In genomic region chr9:75089369-75089766, GRCh38 we compare ENCODE assay signal across 8 cellular contexts. TPM values are rescaled to one million over a fixed set of nuclear protein-coding genes. Genes with fewer than 3 reads are reported as not detected.
A peak's percentile ranks its signal among the peaks of the same experiment; 100 is the strongest.
DNase-seq lines count a peak whose midpoint lies in the region; ATAC-seq and TF ChIP-seq lines count a peak whose summit lies in the region.

No MANE protein-coding gene starts in this region.

- H3K9ac ChIP-seq in GM23248 (peak overlapping the region; percentile 88), skeletal muscle tissue (ENCODE audit: low read depth in 1 of 3, low read length in 3 of 3) (peak overlapping the region; percentile 81 to 93 (median 92))

- H3K27ac ChIP-seq in GM23248 (peak overlapping the region; percentile 76), gastroesophageal sphincter (peak overlapping the region; percentile 85 to 98 (median 97)), skeletal muscle tissue (ENCODE audit: low read depth, low read length) (peak overlapping the region; percentile 86)

- peaks cover 65% of the 10 kb centered on the region for H3K79me2 ChIP-seq in GM23248 (ENCODE audit: insufficient read depth)

- DNase-seq in GM23248 (no peak), HPDE6-E6E7 (ENCODE audit: extremely low spot score) (no peak)
- no peak for DNase-seq in activated CD4-positive, CD25-positive, alpha-beta regulatory T cell (lab: John Stamatoyannopoulos, UW)

- ATAC-seq in gastroesophageal sphincter = no peak
- no peak for ATAC-seq in HG02623 (IDR thresholded peaks at IDR 0.05; ENCODE audit: unreplicated experiment)
- ATAC-seq in HG03354 (IDR thresholded peaks at IDR 0.05; ENCODE audit: poor library complexity, severe bottlenecking, unreplicated experiment) = no peak

- 0 out of 2 replicates have a peak, but pooled peaks cover 7% of the 10 kb centered on the region for H3F3A ChIP-seq in GM23248 (ENCODE audit: insufficient read depth)

- WGBS in GM23248 (ENCODE audit: low coverage in 1 of 2, low lambda C conversion rate in 2 of 2, missing lambda C conversion rate in 2 of 2), 2 experiments = 7% methylated on average over 11 of the region's 11 CpGs
- 19 to 24% methylated on average over 11 of the region's 11 CpGs for WGBS in gastroesophageal sphincter (ENCODE audit: low coverage in 1 of 2), 2 donors

- TF ChIP-seq CTCF in WI38 (IDR thresholded peaks at IDR 0.05; ENCODE audit: low read depth, low read length) (peak; percentile 1; the same call in 1 of the 2 replicates), gastroesophageal sphincter (IDR thresholded peaks at IDR 0.05) (no peak)

- peak overlapping the region; percentile 90 for H3K4me2 ChIP-seq in GM23248 (ENCODE audit: unreplicated experiment)

- peaks cover 21% of the 10 kb centered on the region for H3K4me1 ChIP-seq in GM23248 (ENCODE audit: insufficient read depth)
- peaks cover 0 to 55% (median 0%) of the 10 kb centered on the region in 3 donors for H3K4me1 ChIP-seq in gastroesophageal sphincter
- peaks cover 2 to 19% (median 7%) of the 10 kb centered on the region in 3 donors for H3K4me1 ChIP-seq in skeletal muscle tissue (ENCODE audit: control insufficient read depth in 3 of 3, insufficient read depth in 3 of 3, low read length in 3 of 3)

- H4K20me1 ChIP-seq in GM23248 (ENCODE audit: insufficient read depth) = no peaks in the 10 kb centered on the region

- H3K36me3 ChIP-seq in GM23248 (ENCODE audit: low read depth) (no peaks in the 10 kb centered on the region), gastroesophageal sphincter (no peaks in the 10 kb centered on the region), skeletal muscle tissue (ENCODE audit: control insufficient read depth in 3 of 3, insufficient read depth in 3 of 3, low read length in 3 of 3) (no peaks in the 10 kb centered on the region)

- peak overlapping the region; percentile 92 for H3K4me3 ChIP-seq in GM23248
- H3K4me3 ChIP-seq in WI38 (ENCODE audit: low read depth, low read length) = peak overlapping the region; percentile 92
- peak overlapping the region; percentile 81 to 92 for H3K4me3 ChIP-seq in gastroesophageal sphincter
- peak overlapping the region; percentile 82 to 90 (median 89) for H3K4me3 ChIP-seq in skeletal muscle tissue (ENCODE audit: low read length in 3 of 3)

- TF ChIP-seq EP300 in gastroesophageal sphincter (IDR thresholded peaks at IDR 0.05) = no peak

- H3K27me3 ChIP-seq in GM23248 (replicated peaks; ENCODE audit: insufficient read depth) = no peaks in the 10 kb centered on the region
- no peaks in the 10 kb centered on the region for H3K27me3 ChIP-seq in gastroesophageal sphincter
- H3K27me3 ChIP-seq in skeletal muscle tissue (ENCODE audit: control insufficient read depth in 3 of 3, insufficient read depth in 3 of 3, low read length in 3 of 3) = no peaks in the 10 kb centered on the region

- H3K9me3 ChIP-seq in GM23248 (ENCODE audit: low read depth) = no peaks in the 10 kb centered on the region
- H3K9me3 ChIP-seq in gastroesophageal sphincter = no peaks in the 10 kb centered on the region
- H3K9me3 ChIP-seq in skeletal muscle tissue (ENCODE audit: control insufficient read depth in 3 of 3, low read length in 3 of 3) = no peaks in the 10 kb centered on the region

- in situ Hi-C loops in GM23248 (cut with MboI) = no loop called here

- peak overlapping the region; percentile 92 for H2AFZ ChIP-seq in GM23248

- no peak for TF ChIP-seq POLR2A in gastroesophageal sphincter (IDR thresholded peaks at IDR 0.05)

- H3K9me2 ChIP-seq in GM23248 (ENCODE audit: insufficient read depth) = no peaks in the 10 kb centered on the region

RNA-seq across cellular contexts. Expression of gene OSTF1, which starts 1.1 kb away (rescaled TPM):
- total RNA-seq in GM23248 (2014; rRNA removed; shearing (Covaris generic)) = 34.9 and 42.4 TPM in 2 replicates
- polyA plus RNA-seq in GM23248 (2016; fragmentation: Nextera tagmentation; extraction: Ambion mirVana) = 65.6 and 70.9 TPM in 2 replicates
- 10 to 100 TPM in 3 of 4 donors, 1 to 10 TPM in 1; 9.7 to 37.6 (median 28.5) TPM for total RNA-seq in gastroesophageal sphincter
- total RNA-seq in skeletal muscle tissue = 17.7 TPM

RNA-seq across cellular contexts. Expression of gene NMRK1, which starts 1.4 kb away (rescaled TPM):
- 14.4 and 16.6 TPM in 2 replicates for total RNA-seq in GM23248 (2014; rRNA removed; shearing (Covaris generic))
- polyA plus RNA-seq in GM23248 (2016; fragmentation: Nextera tagmentation; extraction: Ambion mirVana) = 25.8 and 29.2 TPM in 2 replicates
- 10 to 100 TPM in 2 of 4 donors, 1 to 10 TPM in 2; 6.3 to 21.5 (median 13.6) TPM for total RNA-seq in gastroesophageal sphincter
- total RNA-seq in skeletal muscle tissue = 6.8 TPM
